17 cellular contexts compared by ENCODE assay signal in the genomic region with DNA sequence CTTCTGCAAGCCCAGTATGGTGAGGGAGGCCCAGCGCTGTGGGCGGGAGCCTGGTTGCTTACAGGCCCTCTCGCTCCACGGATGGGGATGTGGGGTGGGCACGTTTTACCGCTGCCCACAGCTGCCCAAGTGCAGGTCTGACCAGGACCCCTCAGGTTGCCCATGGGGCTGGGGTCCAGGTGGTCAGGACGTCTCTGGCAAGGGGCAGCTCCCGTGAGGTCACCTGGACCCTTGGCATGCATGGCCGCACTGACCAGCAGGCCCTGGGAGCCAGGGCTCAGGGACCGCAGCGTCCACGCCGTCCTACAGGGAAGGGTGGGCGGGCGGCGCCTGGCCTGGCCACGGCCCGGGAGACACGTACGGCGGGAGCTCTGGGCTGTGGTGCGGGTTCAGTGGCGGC.
"Had no signal": no experiment of that assay in that cellular context is flagged by ENCODE, and none has a peak within 500 bp of the region (broad histone marks: within the 10 kb centered on the region; RNA-seq: fewer than 3 reads in every experiment).

No MANE protein-coding gene starts in this region.

- H3K4me1 ChIP-seq: pancreas, testis had no signal

- DNase-seq: cerebellar nuclear complex; effector memory CD8-positive, alpha-beta T cell; immature natural killer cell; natural killer cell; occipital lobe; stimulated activated CD4-positive, alpha-beta T cell treated with anti-CD3 and anti-CD28 coated beads, Interleukin-4, amount 100 ng/mL, for 1 hour; stimulated activated CD8-positive, alpha-beta memory T cell treated with anti-CD3 and anti-CD28 coated beads, Interleukin-4, amount 100 ng/mL, for 48 hours; testis had no signal

- ATAC-seq: effector memory CD8-positive, alpha-beta T cell; gastroesophageal sphincter; natural killer cell; pancreas; right lobe of liver; stimulated activated effector memory CD8-positive, alpha-beta T cell treated with anti-CD3 and anti-CD28 coated beads, Interleukin-12 subunit alpha, Interleukin-12 subunit beta, amount 100 ng/mL, for 72 hours had no signal

- H3K9me3 ChIP-seq: esophagus muscularis mucosa, gastroesophageal sphincter, pancreas, right lobe of liver, testis, tibial nerve had no signal

- H3K4me3 ChIP-seq: esophagus muscularis mucosa, gastroesophageal sphincter, pancreas, right lobe of liver, testis, tibial nerve had no signal

- H3K36me3 ChIP-seq: right lobe of liver had no signal

- FAIRE-seq: colon, keratinocyte, pancreas had no signal

- H3K27ac ChIP-seq: epithelial cell of prostate, pancreas, right lobe of liver, testis, tibial nerve had no signal

- H3K27me3 ChIP-seq: esophagus muscularis mucosa, gastroesophageal sphincter, pancreas, right lobe of liver, testis, tibial nerve had no signal
